19 cellular contexts compared by ENCODE assay signal in the genomic region with DNA sequence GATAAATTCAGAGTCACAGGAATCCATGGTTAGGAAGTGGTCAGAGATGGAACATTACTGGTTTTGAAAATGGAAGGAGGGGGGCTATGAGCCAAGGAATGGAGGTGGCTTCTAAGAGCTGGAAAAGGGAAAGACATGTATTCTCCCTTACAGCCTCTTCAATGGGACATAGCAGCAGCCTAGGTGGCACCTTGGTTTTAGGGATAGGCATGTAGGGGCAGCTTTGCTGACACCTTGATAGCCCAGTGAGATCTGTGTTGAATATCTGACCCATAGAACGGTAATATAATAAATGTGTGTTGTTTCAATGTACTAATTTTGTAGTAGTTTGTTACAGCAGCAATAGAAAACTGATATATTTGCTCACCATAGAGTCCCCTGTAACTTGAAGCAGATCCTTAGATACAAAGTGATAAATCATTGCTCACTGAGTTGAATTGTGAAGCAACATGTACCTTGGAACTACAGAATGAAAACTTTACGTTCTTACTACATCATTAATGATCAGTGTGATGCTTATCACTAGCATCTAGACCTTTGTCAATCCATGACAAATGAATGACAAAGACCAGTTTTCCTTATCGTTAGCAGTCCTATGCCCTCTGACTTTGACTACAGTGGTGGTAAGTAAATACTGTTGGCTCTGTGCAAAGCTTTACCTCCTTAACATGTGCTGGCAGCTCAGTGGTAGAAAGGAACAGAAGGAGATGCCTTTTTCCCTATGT. TPM values are rescaled to one million over a fixed set of nuclear protein-coding genes. Genes with fewer than 3 reads are reported as not detected.
A peak's percentile ranks its signal among the peaks of the same experiment; 100 is the strongest.
DNase-seq lines count a peak whose midpoint lies in the region; ATAC-seq, FAIRE-seq and TF ChIP-seq lines count a peak whose summit lies in the region.
"Had no signal": no experiment of that assay in that cellular context is flagged by ENCODE, and none has a peak within 500 bp of the region (broad histone marks: within the 10 kb centered on the region; RNA-seq: fewer than 3 reads in every experiment).

No MANE protein-coding gene starts in this region.

- no peak for ATAC-seq in heart left ventricle
- peak; percentile 85 to 91 (median 89) for ATAC-seq in right lobe of liver
- no peak for ATAC-seq in GM19023 (IDR thresholded peaks at IDR 0.05; ENCODE audit: unreplicated experiment)
- ATAC-seq: GM23338 had no signal

- CTCF ChIA-PET in activated naive CD4-positive, alpha-beta T cell treated with anti-CD3 and anti-CD28 coated beads for 36 hours (lab: Charles Lee), result no interaction called here

- H3K4me3 ChIP-seq in cardiac muscle cell (no peak overlapping the region), heart left ventricle (no peak overlapping the region), keratinocyte (ENCODE audit: control insufficient read depth in 2 of 3, extremely low read depth in 1 of 3, insufficient read depth in 2 of 3, low read depth in 1 of 3, low read length in 3 of 3) (no peak overlapping the region), right lobe of liver (no peak overlapping the region), suprapubic skin (no peak overlapping the region)
- H3K4me3 ChIP-seq: BLaER1, GM23338 had no signal

- no peak overlapping the region for H3K27ac Mint-ChIP-seq in activated naive CD4-positive, alpha-beta T cell treated with anti-CD3 and anti-CD28 coated beads for 36 hours
- H3K27ac Mint-ChIP-seq: CD14-positive monocyte; CD4-positive, alpha-beta memory T cell; GM23338 had no signal

- H3K4me1 ChIP-seq in cardiac muscle cell (ENCODE audit: low read depth) (peaks cover 8% of the 10 kb centered on the region), heart left ventricle (no peaks in the 10 kb centered on the region), keratinocyte (ENCODE audit: control insufficient read depth, extremely low read depth, insufficient read depth, low read length) (peaks cover 31% of the 10 kb centered on the region), right lobe of liver (peaks cover 0 to 11% (median 5%) of the 10 kb centered on the region in 4 donors), suprapubic skin (peaks cover 16% of the 10 kb centered on the region)
- H3K4me1 ChIP-seq: BLaER1 had no signal

- no peaks in the 10 kb centered on the region for H3K36me3 ChIP-seq in cardiac muscle cell
- no peaks in the 10 kb centered on the region for H3K36me3 ChIP-seq in heart left ventricle
- H3K36me3 ChIP-seq in keratinocyte (ENCODE audit: control insufficient read depth in 2 of 2, extremely low read depth in 1 of 2, insufficient read depth in 2 of 2, low read length in 2 of 2), result no peaks in the 10 kb centered on the region
- H3K36me3 ChIP-seq in right lobe of liver, result no peaks in the 10 kb centered on the region
- no peaks in the 10 kb centered on the region for H3K36me3 ChIP-seq in suprapubic skin
- H3K36me3 ChIP-seq: BLaER1 had no signal

- FAIRE-seq in keratinocyte (lab: Jason Lieb, UNC), result peak; percentile 74
- FAIRE-seq: H54 had no signal

- no peak for TF ChIP-seq EP300 in suprapubic skin (IDR thresholded peaks at IDR 0.05)

- TF ChIP-seq POLR2A in heart left ventricle (IDR thresholded peaks at IDR 0.05) (no peak), right lobe of liver (IDR thresholded peaks at IDR 0.05) (no peak), suprapubic skin (IDR thresholded peaks at IDR 0.05) (no peak)

- no peaks in the 10 kb centered on the region for H3K9me3 Mint-ChIP-seq in activated naive CD4-positive, alpha-beta T cell treated with anti-CD3 and anti-CD28 coated beads for 36 hours
- H3K9me3 Mint-ChIP-seq: GM23338 had no signal

- TF ChIP-seq CTCF in cardiac muscle cell (IDR thresholded peaks at IDR 0.05; ENCODE audit: low read depth, low read length), result no peak
- TF ChIP-seq CTCF in heart left ventricle (IDR thresholded peaks at IDR 0.05), result no peak
- TF ChIP-seq CTCF in keratinocyte (optimal IDR thresholded peaks at IDR 0.05 in 1 of 3, IDR thresholded peaks at IDR 0.05 in 1 of 3, conservative IDR thresholded peaks at IDR 0.05 in 1 of 3; ENCODE audit: extremely low read depth in 1 of 3, insufficient read depth in 2 of 3, low read length in 3 of 3), result no peak
- no peak for TF ChIP-seq CTCF in right lobe of liver (IDR thresholded peaks at IDR 0.05)
- no peak for TF ChIP-seq CTCF in suprapubic skin (IDR thresholded peaks at IDR 0.05)

- no peaks in the 10 kb centered on the region for H3K36me3 Mint-ChIP-seq in activated naive CD4-positive, alpha-beta T cell treated with anti-CD3 and anti-CD28 coated beads for 36 hours (ENCODE audit: low read depth)
- H3K36me3 Mint-ChIP-seq: CD4-positive, alpha-beta memory T cell had no signal

- H3K27me3 ChIP-seq in cardiac muscle cell, result no peaks in the 10 kb centered on the region
- H3K27me3 ChIP-seq in heart left ventricle, result no peaks in the 10 kb centered on the region
- H3K27me3 ChIP-seq in keratinocyte (ENCODE audit: control insufficient read depth, extremely low read depth, insufficient read depth, low read length), result no peaks in the 10 kb centered on the region
- H3K27me3 ChIP-seq in right lobe of liver, result no peaks in the 10 kb centered on the region
- H3K27me3 ChIP-seq in suprapubic skin, result no peaks in the 10 kb centered on the region
- H3K27me3 ChIP-seq: BLaER1 had no signal

- H3K9ac ChIP-seq in keratinocyte (ENCODE audit: control insufficient read depth, extremely low read depth, insufficient read depth, low read length), result no peak overlapping the region
- H3K9ac ChIP-seq: BLaER1 had no signal

- no peak overlapping the region for H2AFZ ChIP-seq in keratinocyte (ENCODE audit: control insufficient read depth, low read length)
- H2AFZ ChIP-seq: GM23338 had no signal

- H3K79me2 ChIP-seq in keratinocyte (ENCODE audit: control insufficient read depth, insufficient read depth, low read length), result no peaks in the 10 kb centered on the region

- DNase-seq in cardiac muscle cell (ENCODE audit: low read depth in 1 of 2, low spot score in 1 of 2) (no peak), heart left ventricle (no peak), keratinocyte (ENCODE audit: low read depth, low spot score) (no peak), right lobe of liver (no peak), suprapubic skin (ENCODE audit: low spot score in 2 of 2) (no peak), COR-L47 (lab: John Stamatoyannopoulos, UW) (no peak)
- no peak for DNase-seq in activated naive CD4-positive, alpha-beta T cell treated with anti-CD3 and anti-CD28 coated beads for 36 hours
- DNase-seq: 8988T; Calu3; CD4-positive, alpha-beta memory T cell; DMS79 treated with DMSO at 0.1 percent for 48 hours; GF-D8; HCEC 1CT; IMR-90 had no signal

- no peaks in the 10 kb centered on the region for H4K20me1 ChIP-seq in keratinocyte (ENCODE audit: control insufficient read depth, extremely low read depth, insufficient read depth, low read length)
- H4K20me1 ChIP-seq: BLaER1 had no signal

- peaks cover 10% of the 10 kb centered on the region for H3K27me3 Mint-ChIP-seq in activated naive CD4-positive, alpha-beta T cell treated with anti-CD3 and anti-CD28 coated beads for 36 hours (ENCODE audit: low read depth)

- 45 to 75% (median 72%) methylated on average over 3 of the region's 3 CpGs for WGBS in heart left ventricle, 4 donors
- 25% methylated on average over 3 of the region's 3 CpGs for WGBS in right lobe of liver (ENCODE audit: insufficient coverage, low coverage, low lambda C conversion rate, missing lambda C conversion rate)
- 65% methylated on average over 3 of the region's 3 CpGs for WGBS in suprapubic skin

- H3K9me3 ChIP-seq in cardiac muscle cell (ENCODE audit: low read depth) (no peaks in the 10 kb centered on the region), heart left ventricle (peaks cover 0 to 5% (median 0%) of the 10 kb centered on the region in 12 donors), keratinocyte (ENCODE audit: control insufficient read depth, low read depth, low read length) (no peaks in the 10 kb centered on the region), right lobe of liver (no peaks in the 10 kb centered on the region), suprapubic skin (no peaks in the 10 kb centered on the region)

- no peak overlapping the region for H3K4me3 Mint-ChIP-seq in activated naive CD4-positive, alpha-beta T cell treated with anti-CD3 and anti-CD28 coated beads for 36 hours
- H3K4me3 Mint-ChIP-seq: CD14-positive monocyte; CD4-positive, alpha-beta memory T cell; GM23338 had no signal

- H3K9me1 ChIP-seq in keratinocyte (ENCODE audit: control insufficient read depth, extremely low read depth, insufficient read depth, low read length), result no peaks in the 10 kb centered on the region

- no peaks in the 10 kb centered on the region for H3K4me1 Mint-ChIP-seq in activated naive CD4-positive, alpha-beta T cell treated with anti-CD3 and anti-CD28 coated beads for 36 hours (ENCODE audit: low read depth)
- H3K4me1 Mint-ChIP-seq: CD4-positive, alpha-beta memory T cell; GM23338 had no signal

- dilution Hi-C loops in keratinocyte (cut with MboI; ENCODE audit: extremely low pct_ligation_motif_present, low sequenced_read_pairs), result no loop called here

- H3K4me2 ChIP-seq in keratinocyte (ENCODE audit: control insufficient read depth, extremely low read depth, insufficient read depth, low read depth, low read length), result no peak overlapping the region
- H3K4me2 ChIP-seq: BLaER1, GM23338 had no signal

- intact Hi-C loops in heart left ventricle (cut with DNase I), result no loop called here
- intact Hi-C loops in right lobe of liver (cut with DNase I), result no loop called here
- intact Hi-C loops in activated naive CD4-positive, alpha-beta T cell treated with anti-CD3 and anti-CD28 coated beads for 36 hours (cut with micrococcal nuclease), result no loop called here

- H3K27ac ChIP-seq in cardiac muscle cell (peak overlapping the region; percentile 45), heart left ventricle (no peak overlapping the region), keratinocyte (ENCODE audit: control insufficient read depth, insufficient read depth, low read length) (no peak overlapping the region), right lobe of liver (peak overlapping the region; percentile 45 to 89 (median 50)), suprapubic skin (peak overlapping the region; percentile 28)
- H3K27ac ChIP-seq: BLaER1 had no signal

RNA-seq across cellular contexts. Expression of gene TMEM45A, which starts 53.8 kb away (rescaled TPM):
- total RNA-seq in cardiac muscle cell (37.6 and 58.0 TPM in 2 replicates), heart left ventricle (1 to 10 TPM; 1.8 to 6.6 (median 3.1) TPM), right lobe of liver (100 to 1,000 TPM in 1 of 6 experiments, 10 to 100 TPM in 5; 47.9 to 189 (median 54.2) TPM), suprapubic skin (100 to 1,000 TPM; 189 to 746 (median 494) TPM)
- polyA plus RNA-seq in cardiac muscle cell (90.4 and 96.3 TPM in 2 replicates), heart left ventricle (10 to 100 TPM in 1 of 2 donors, 1 to 10 TPM in 1; 1.9 to 11.2 TPM), keratinocyte (29.7 to 61.1 TPM (median 57.2 TPM) in 3 replicates)
- 294 TPM for polyA plus RNA-seq in keratinocyte (2011; ENCODE audit: low read depth)
- polyA plus RNA-seq in keratinocyte (2011; cell fraction: cytosol; rRNA removed), result 29.0 and 46.3 TPM in 2 replicates
- polyA plus RNA-seq in keratinocyte (2011; cell fraction: nucleus; rRNA removed), result 37.4 and 69.0 TPM in 2 replicates
- polyA plus RNA-seq in keratinocyte (2012; ENCODE audit: low replicate concordance), result 28.0 and 849 TPM in 2 replicates
- polyA minus RNA-seq in keratinocyte, result 5.7 to 55.0 TPM (median 30.0 TPM) in 3 replicates
- polyA minus RNA-seq in keratinocyte (2011; cell fraction: cytosol; rRNA and poly(A)+ RNA removed), result 16.1 TPM
- polyA minus RNA-seq in keratinocyte (2011; cell fraction: nucleus; rRNA and poly(A)+ RNA removed), result 31.0 and 41.1 TPM in 2 replicates
- total RNA-seq in activated naive CD4-positive, alpha-beta T cell treated with anti-CD3 and anti-CD28 coated beads for 36 hours, result under 1 TPM; 0.21 to 0.22 TPM
- polyA plus RNA-seq: CD4-positive, alpha-beta memory T cell had no signal

Comparison
In these comparisons a context has a peak if more than half of its experiments do, and no peak if none do; other contexts are left out.
1. H3K27ac ChIP-seq: peak in cardiac muscle cell (single experiment), right lobe of liver (3 of 3) and suprapubic skin (single experiment); none in heart left ventricle (0 of 12) and keratinocyte (single experiment).
2. ATAC-seq: peak in right lobe of liver (4 of 4); none in heart left ventricle (0 of 4) and GM19023 (single experiment).